ENCODE assay signal across 8 cellular contexts in genomic region chr1:167454929-167455785, GRCh38.
DNase-seq lines count a peak whose midpoint lies in the region; ATAC-seq and TF ChIP-seq lines count a peak whose summit lies in the region.

No MANE protein-coding gene starts in this region.

- intact Hi-C loops in left colon (cut with DNase I, micrococcal nuclease), result loop anchor here in 1 of 2 donors (10.0 kb wide), 1 partner anchor 80 kb away; no protein-coding TSS in a partner anchor

- TF ChIP-seq CTCF in GM12875 (IDR thresholded peaks at IDR 0.05; ENCODE audit: borderline replicate concordance, insufficient read depth, low read depth, low read length) (no peak), HFFc6 (IDR thresholded peaks at IDR 0.05) (no peak)

- H3K27ac Mint-ChIP-seq in HFFc6, result no peak overlapping the region

- H3K4me3 ChIP-seq in GM12875 (ENCODE audit: low read depth, low read length), result peak overlapping the region; percentile 60

- peaks cover 31% of the 10 kb centered on the region for H3K27me3 Mint-ChIP-seq in HFFc6 (ENCODE audit: insufficient read depth)

- H3K36me3 Mint-ChIP-seq in HFFc6 (ENCODE audit: low read depth), result no peaks in the 10 kb centered on the region

- ATAC-seq in activated CD4-positive, CD25-positive, alpha-beta regulatory T cell treated with anti-CD3 and anti-CD28 coated beads, Interleukin-2, amount 50 U/mL, for 24 hours, result peak; percentile 57 to 63
- peak; percentile 86 for ATAC-seq in left colon

- H3K9me3 Mint-ChIP-seq in HFFc6, result no peaks in the 10 kb centered on the region

- DNase-seq in HFFc6, result no peak
- DNase-seq in NCI-H146 treated with DMSO at 0.1 percent for 48 hours (lab: John Stamatoyannopoulos, UW; ENCODE audit: unreplicated experiment), result peak; percentile 25
- DNase-seq in cerebellar cortex (ENCODE audit: low spot score), result peak; percentile 59
- peak; percentile 66 to 82 for DNase-seq in left colon
- peak; percentile 79 to 82 for DNase-seq in stimulated activated CD4-positive, alpha-beta T cell treated with anti-CD3 and anti-CD28 coated beads, Interleukin-2, amount 100 ng/mL, for 24 hours
- DNase-seq in middle frontal gyrus (ENCODE audit: extremely low spot score, low spot score), result no peak

- H3K4me1 Mint-ChIP-seq in HFFc6 (ENCODE audit: low read depth), result peaks cover 5% of the 10 kb centered on the region; the same call in 1 of the 2 replicates

- H3K4me3 Mint-ChIP-seq in HFFc6, result peak overlapping the region; percentile 82

Comparison
In these comparisons a context has a peak if more than half of its experiments do, and no peak if none do; other contexts are left out.
1. DNase-seq: peak in NCI-H146 treated with DMSO at 0.1 percent for 48 hours (single experiment), cerebellar cortex (single experiment), left colon (2 of 2) and stimulated activated CD4-positive, alpha-beta T cell treated with anti-CD3 and anti-CD28 coated beads, Interleukin-2, amount 100 ng/mL, for 24 hours (2 of 2); none in HFFc6 (single experiment) and middle frontal gyrus (single experiment).